Comparison of ENCODE assay signal across 30 cellular contexts in the genomic region with DNA sequence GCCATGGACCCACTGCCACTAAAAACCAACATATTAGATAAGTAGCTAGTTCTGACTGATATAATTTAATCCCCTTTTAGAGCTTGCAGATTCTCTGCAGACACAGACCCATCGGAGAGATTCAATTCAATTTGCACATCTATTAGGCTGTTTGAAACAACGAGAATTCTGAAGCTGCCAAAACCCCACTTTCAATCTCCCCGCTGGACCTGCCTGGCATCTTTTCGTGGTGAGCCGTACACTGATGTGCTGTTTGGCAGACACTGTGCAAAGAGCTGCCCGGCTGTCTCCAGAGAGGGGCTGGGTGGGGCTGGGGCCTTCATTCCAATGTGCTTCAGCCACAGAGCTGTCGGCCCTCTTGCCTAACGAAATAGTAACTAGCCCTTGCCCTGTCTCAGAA. TPM values are rescaled to one million over a fixed set of nuclear protein-coding genes. Genes with fewer than 3 reads are reported as not detected.
"Had no signal": no experiment of that assay in that cellular context is flagged by ENCODE, and none has a peak within 500 bp of the region (broad histone marks: within the 10 kb centered on the region; RNA-seq: fewer than 3 reads in every experiment).

No MANE protein-coding gene starts in this region.

- H3K27me3 Mint-ChIP-seq: activated CD4-positive, alpha-beta T cell treated with anti-CD3 and anti-CD28 coated beads, Interleukin-2, amount 10 ng/mL, durations not matched to agents 7 days and 5 days; activated naive CD4-positive, alpha-beta T cell treated with anti-CD3 and anti-CD28 coated beads, Interleukin-2, amount 10 ng/mL, durations not matched to agents 7 days and 5 days had no signal

- H3K27ac ChIP-seq: brain microvascular endothelial cell, colonic mucosa, neutrophil, pancreas, tibial nerve, uterus had no signal

- H3K36me3 ChIP-seq: brain microvascular endothelial cell, colonic mucosa, neutrophil, pancreas, tibial nerve, uterus had no signal

- H3K4me3 Mint-ChIP-seq: activated CD4-positive, alpha-beta T cell treated with anti-CD3 and anti-CD28 coated beads, Interleukin-2, amount 10 ng/mL, durations not matched to agents 7 days and 5 days; activated CD8-positive, alpha-beta T cell treated with anti-CD3 and anti-CD28 coated beads, Interleukin-2, amount 10 ng/mL, durations not matched to agents 7 days and 5 days; activated naive CD4-positive, alpha-beta T cell treated with anti-CD3 and anti-CD28 coated beads, Interleukin-2, amount 10 ng/mL, durations not matched to agents 7 days and 5 days; activated naive CD8-positive, alpha-beta T cell treated with anti-CD3 and anti-CD28 coated beads, Interleukin-2, amount 50 U/mL, for 24 hours; activated T-cell treated with anti-CD3 and anti-CD28 coated beads, Interleukin-2, amount 50 U/mL, for 4 hours; immature natural killer cell; memory B cell; naive thymus-derived CD8-positive, alpha-beta T cell had no signal

- H3K9me3 ChIP-seq: colonic mucosa, mucosa of descending colon, neutrophil, pancreas, tibial nerve, uterus had no signal

- H3K36me3 Mint-ChIP-seq: activated naive CD4-positive, alpha-beta T cell treated with anti-CD3 and anti-CD28 coated beads, Interleukin-2, amount 10 ng/mL, durations not matched to agents 7 days and 5 days; memory B cell; naive thymus-derived CD8-positive, alpha-beta T cell had no signal

- H3K4me3 ChIP-seq: colonic mucosa, mucosa of descending colon, pancreas, tibial nerve, uterus had no signal

- H3K4me1 Mint-ChIP-seq: activated CD4-positive, alpha-beta T cell treated with anti-CD3 and anti-CD28 coated beads, Interleukin-2, amount 10 ng/mL, durations not matched to agents 7 days and 5 days; activated naive CD4-positive, alpha-beta T cell treated with anti-CD3 and anti-CD28 coated beads, Interleukin-2, amount 10 ng/mL, durations not matched to agents 7 days and 5 days; activated naive CD8-positive, alpha-beta T cell treated with anti-CD3 and anti-CD28 coated beads, Interleukin-2, amount 50 U/mL, for 24 hours; immature natural killer cell; memory B cell; naive thymus-derived CD8-positive, alpha-beta T cell had no signal

- FAIRE-seq: endometrium, pancreas had no signal

- H3K27me3 ChIP-seq: brain microvascular endothelial cell, colonic mucosa, tibial nerve, uterus had no signal

- H3K4me1 ChIP-seq: colonic mucosa, pancreas, uterus had no signal

- DNase-seq: activated CD4-positive, alpha-beta T cell treated with anti-CD3 and anti-CD28 coated beads, Interleukin-2, amount 10 ng/mL, durations not matched to agents 7 days and 5 days; activated CD8-positive, alpha-beta T cell treated with anti-CD3 and anti-CD28 coated beads, Interleukin-2, amount 10 ng/mL, durations not matched to agents 7 days and 5 days; activated effector memory CD4-positive, alpha-beta T cell treated with Interleukin-2 at 50 U/mL for 16 hours; activated naive CD4-positive, alpha-beta T cell treated with anti-CD3 and anti-CD28 coated beads, Interleukin-2, amount 10 ng/mL, durations not matched to agents 7 days and 5 days; activated naive CD8-positive, alpha-beta T cell treated with anti-CD3 and anti-CD28 coated beads, Interleukin-2, amount 50 U/mL, for 24 hours; activated T-cell treated with anti-CD3 and anti-CD28 coated beads, Interleukin-2, amount 50 U/mL, for 4 hours; anterior cingulate cortex; brain microvascular endothelial cell; central memory CD4-positive, alpha-beta T cell; colonic mucosa; erythroblast; foreskin melanocyte; head of caudate nucleus; immature natural killer cell; left ventricle myocardium superior; mucosa of descending colon; naive thymus-derived CD8-positive, alpha-beta T cell; pancreas; stimulated activated CD4-positive, alpha-beta T cell treated with anti-CD3 and anti-CD28 coated beads, Interleukin-12 subunit alpha, Interleukin-12 subunit beta, amount 100 ng/mL, for 4 hours; stimulated activated CD4-positive, alpha-beta T cell treated with anti-CD3 and anti-CD28 coated beads, Interleukin-1b, Interleukin-23, amount 100 ng/mL, for 48 hours; stimulated activated CD8-positive, alpha-beta memory T cell treated with anti-CD3 and anti-CD28 coated beads, Interleukin-4, amount 100 ng/mL, for 48 hours; stimulated activated naive CD8-positive, alpha-beta T cell treated with anti-CD3 and anti-CD28 coated beads, Interleukin-15, Interleukin-2, amounts not matched to agents 100 U/mL and 50 U/mL, for 24 hours; T-helper 1 cell; T-helper 9 cell; uterus had no signal

- H3K9me3 Mint-ChIP-seq: activated CD4-positive, alpha-beta T cell treated with anti-CD3 and anti-CD28 coated beads, Interleukin-2, amount 10 ng/mL, durations not matched to agents 7 days and 5 days; activated naive CD4-positive, alpha-beta T cell treated with anti-CD3 and anti-CD28 coated beads, Interleukin-2, amount 10 ng/mL, durations not matched to agents 7 days and 5 days; activated naive CD8-positive, alpha-beta T cell treated with anti-CD3 and anti-CD28 coated beads, Interleukin-2, amount 50 U/mL, for 24 hours; memory B cell had no signal

- ATAC-seq: activated CD4-positive, CD25-positive, alpha-beta regulatory T cell treated with anti-CD3 and anti-CD28 coated beads, Interleukin-2, amount 50 U/mL, for 24 hours; activated CD8-positive, alpha-beta T cell treated with anti-CD3 and anti-CD28 coated beads, Interleukin-2, amount 10 ng/mL, durations not matched to agents 7 days and 5 days; activated naive CD8-positive, alpha-beta T cell treated with anti-CD3 and anti-CD28 coated beads, Interleukin-2, amount 50 U/mL, for 24 hours; activated T-cell treated with anti-CD3 and anti-CD28 coated beads, Interleukin-2, amount 50 U/mL, for 4 hours; left ventricle myocardium superior; mucosa of descending colon; naive thymus-derived CD8-positive, alpha-beta T cell; pancreas; stimulated activated naive CD8-positive, alpha-beta T cell treated with anti-CD3 and anti-CD28 coated beads, Interleukin-15, Interleukin-2, amounts not matched to agents 100 U/mL and 50 U/mL, for 24 hours had no signal

- H3K27ac Mint-ChIP-seq: activated CD4-positive, alpha-beta T cell treated with anti-CD3 and anti-CD28 coated beads, Interleukin-2, amount 10 ng/mL, durations not matched to agents 7 days and 5 days; activated CD8-positive, alpha-beta T cell treated with anti-CD3 and anti-CD28 coated beads, Interleukin-2, amount 10 ng/mL, durations not matched to agents 7 days and 5 days; activated naive CD4-positive, alpha-beta T cell treated with anti-CD3 and anti-CD28 coated beads, Interleukin-2, amount 10 ng/mL, durations not matched to agents 7 days and 5 days; activated naive CD8-positive, alpha-beta T cell treated with anti-CD3 and anti-CD28 coated beads, Interleukin-2, amount 50 U/mL, for 24 hours; immature natural killer cell; memory B cell; naive thymus-derived CD8-positive, alpha-beta T cell had no signal

RNA-seq across cellular contexts. Expression of a gene that starts 42.1 kb away (rescaled TPM):
- total RNA-seq: activated CD4-positive, alpha-beta T cell treated with anti-CD3 and anti-CD28 coated beads, Interleukin-2, amount 10 ng/mL, durations not matched to agents 7 days and 5 days; activated CD8-positive, alpha-beta T cell treated with anti-CD3 and anti-CD28 coated beads, Interleukin-2, amount 10 ng/mL, durations not matched to agents 7 days and 5 days; activated T-cell treated with anti-CD3 and anti-CD28 coated beads, Interleukin-2, amount 50 U/mL, for 4 hours; colonic mucosa; left ventricle myocardium superior; mucosa of descending colon; naive thymus-derived CD8-positive, alpha-beta T cell; pancreas; tibial nerve; uterus had no signal
- polyA plus RNA-seq: immature natural killer cell; naive thymus-derived CD8-positive, alpha-beta T cell; pancreas had no signal
